8 cellular contexts compared by ENCODE assay signal in the genomic region with DNA sequence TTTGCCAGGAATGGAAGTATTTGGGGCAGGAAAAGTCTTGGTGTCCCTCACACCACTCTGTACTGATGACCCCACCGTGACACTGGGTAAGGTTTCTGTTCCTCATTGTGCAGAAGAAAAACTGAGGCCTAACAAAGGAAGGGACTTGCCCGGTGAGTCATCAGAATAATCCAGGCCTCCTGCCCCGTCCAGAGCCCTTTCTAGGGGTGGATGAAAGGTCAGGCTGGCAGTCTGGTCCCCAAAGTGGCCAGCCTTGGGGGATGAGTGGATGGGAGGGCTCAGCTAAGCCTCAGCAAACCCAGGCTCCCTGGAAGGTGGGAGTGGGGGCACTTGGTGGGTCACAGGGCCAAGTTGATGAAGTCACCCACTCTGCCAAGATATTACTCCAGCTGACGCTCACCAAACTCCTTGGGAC. TPM values are rescaled to one million over a fixed set of nuclear protein-coding genes. Genes with fewer than 3 reads are reported as not detected.
DNase-seq lines count a peak whose midpoint lies in the region; ATAC-seq and TF ChIP-seq lines count a peak whose summit lies in the region.

No MANE protein-coding gene starts in this region.

- POLR2A ChIA-PET in naive thymus-derived CD4-positive, alpha-beta T cell (lab: Charles Lee), result interaction anchor here (0.6 kb wide), 1 partner anchor 28 kb away, joined by 3 read pairs; no protein-coding TSS in a partner anchor

- no peaks in the 10 kb centered on the region for H3K27me3 ChIP-seq in naive thymus-derived CD4-positive, alpha-beta T cell (ENCODE audit: control insufficient read depth in 2 of 2, insufficient read depth in 2 of 2, low read length in 2 of 2)
- peaks cover 0 to 5% of the 10 kb centered on the region in 2 donors for H3K27me3 ChIP-seq in tibial nerve

- H3K4me1 ChIP-seq in naive thymus-derived CD4-positive, alpha-beta T cell (ENCODE audit: control insufficient read depth in 2 of 2, insufficient read depth in 2 of 2, low read length in 2 of 2), result peaks cover 11 to 15% of the 10 kb centered on the region in 2 donors
- peaks cover 0 to 39% (median 20%) of the 10 kb centered on the region in 4 donors for H3K4me1 ChIP-seq in tibial nerve

- TF ChIP-seq EP300 in tibial nerve (IDR thresholded peaks at IDR 0.05), result peak in 1 of 2 donors; percentile 18

- ATAC-seq in GM19452 (IDR thresholded peaks at IDR 0.05; ENCODE audit: unreplicated experiment), result peak; percentile 87
- ATAC-seq in HG03432 (IDR thresholded peaks at IDR 0.05; ENCODE audit: unreplicated experiment), result peak; percentile 93
- peak; percentile 79 for ATAC-seq in naive thymus-derived CD4-positive, alpha-beta T cell

- intact Hi-C loops in naive thymus-derived CD4-positive, alpha-beta T cell (cut with micrococcal nuclease), result no loop called here

- peaks cover 0 to 8% (median 3%) of the 10 kb centered on the region in 5 donors for H3K36me3 Mint-ChIP-seq in naive thymus-derived CD4-positive, alpha-beta T cell

- DNase-seq in DMS53 (lab: John Stamatoyannopoulos, UW) (peak; percentile 39), astrocyte of the hippocampus (ENCODE audit: low read depth, low spot score) (peak; percentile 74), NCI-H526 (lab: John Stamatoyannopoulos, UW) (no peak), NCI-H2107 treated with DMSO at 0.1 percent for 48 hours (lab: John Stamatoyannopoulos, UW; ENCODE audit: unreplicated experiment) (no peak), tibial nerve (ENCODE audit: low spot score in 2 of 2) (no peak)
- no peak for DNase-seq in naive thymus-derived CD4-positive, alpha-beta T cell

- no peaks in the 10 kb centered on the region for H3K9me3 ChIP-seq in naive thymus-derived CD4-positive, alpha-beta T cell (ENCODE audit: control insufficient read depth in 2 of 3, low read length in 3 of 3)
- H3K9me3 ChIP-seq in tibial nerve, result no peaks in the 10 kb centered on the region

- TF ChIP-seq POLR2A in tibial nerve (IDR thresholded peaks at IDR 0.05), result no peak

- H3K36me3 ChIP-seq in naive thymus-derived CD4-positive, alpha-beta T cell (ENCODE audit: control insufficient read depth in 2 of 3, insufficient read depth in 3 of 3, low read length in 3 of 3), result peaks cover 0 to 16% (median 0%) of the 10 kb centered on the region in 3 experiments
- peaks cover 0 to 15% (median 0%) of the 10 kb centered on the region in 3 donors for H3K36me3 ChIP-seq in tibial nerve

- no peak overlapping the region for H3K27ac ChIP-seq in naive thymus-derived CD4-positive, alpha-beta T cell (ENCODE audit: low read depth, low read length)
- H3K27ac ChIP-seq in tibial nerve, result peak overlapping the region in 2 of 4 donors; percentile 51 to 57

- peak overlapping the region in 1 of 9 donors; percentile 36 for H3K27ac Mint-ChIP-seq in naive thymus-derived CD4-positive, alpha-beta T cell

- H3K4me3 ChIP-seq in naive thymus-derived CD4-positive, alpha-beta T cell (ENCODE audit: low read length), result no peak overlapping the region
- no peak overlapping the region for H3K4me3 ChIP-seq in tibial nerve

- H3K4me3 Mint-ChIP-seq in naive thymus-derived CD4-positive, alpha-beta T cell, result no peak overlapping the region

- H3K9me3 Mint-ChIP-seq in naive thymus-derived CD4-positive, alpha-beta T cell, result no peaks in the 10 kb centered on the region

- CTCF ChIA-PET in naive thymus-derived CD4-positive, alpha-beta T cell (lab: Charles Lee), result no interaction called here

- TF ChIP-seq CTCF in tibial nerve (IDR thresholded peaks at IDR 0.05), result no peak

- peaks cover 0 to 29% (median 24%) of the 10 kb centered on the region in 7 donors for H3K4me1 Mint-ChIP-seq in naive thymus-derived CD4-positive, alpha-beta T cell

- H3K27me3 Mint-ChIP-seq in naive thymus-derived CD4-positive, alpha-beta T cell, result no peaks in the 10 kb centered on the region

- 41 to 51% methylated on average over 4 of the region's 4 CpGs for WGBS in tibial nerve, 2 donors

RNA-seq across cellular contexts. Expression of a gene that starts 2.3 kb away (rescaled TPM):
- 10 to 100 TPM; 32.1 to 69.2 (median 49.0) TPM for total RNA-seq in naive thymus-derived CD4-positive, alpha-beta T cell
- polyA plus RNA-seq in naive thymus-derived CD4-positive, alpha-beta T cell, result 1 to 10 TPM in 1 of 2 donors, under 1 TPM in 1; 0.35 to 1.7 TPM
- total RNA-seq in tibial nerve, result 10 to 100 TPM; 12.0 to 26.1 (median 15.5) TPM

RNA-seq across cellular contexts. Expression of a gene that starts 26.2 kb away (rescaled TPM):
- 10 to 100 TPM; 24.3 to 38.3 (median 32.8) TPM for total RNA-seq in naive thymus-derived CD4-positive, alpha-beta T cell
- polyA plus RNA-seq in naive thymus-derived CD4-positive, alpha-beta T cell, result 10 to 100 TPM in 1 of 2 donors, 1 to 10 TPM in 1; 8.0 to 15.5 TPM
- 10 to 100 TPM in 3 of 4 donors, 1 to 10 TPM in 1; 5.4 to 27.1 (median 19.9) TPM for total RNA-seq in tibial nerve

RNA-seq across cellular contexts. Expression of a gene that starts 35.3 kb away (rescaled TPM):
- total RNA-seq in naive thymus-derived CD4-positive, alpha-beta T cell, result 100 to 1,000 TPM; 112 to 161 (median 135) TPM
- 100 to 1,000 TPM; 127 to 181 TPM for polyA plus RNA-seq in naive thymus-derived CD4-positive, alpha-beta T cell
- total RNA-seq in tibial nerve, result 10 to 100 TPM; 42.1 to 52.9 (median 48.6) TPM

Comparison
In these comparisons a context has a peak if more than half of its experiments do, and no peak if none do; other contexts are left out.
1. DNase-seq: peak in DMS53 (single experiment) and astrocyte of the hippocampus (single experiment); none in naive thymus-derived CD4-positive, alpha-beta T cell (0 of 9), NCI-H526 (0 of 2), NCI-H2107 treated with DMSO at 0.1 percent for 48 hours (single experiment) and tibial nerve (0 of 2).
2. Peak in every context shown above with its lines, with median percentiles within 50 percentile points of each other: ATAC-seq.